ENCODE assay signal across 23 cellular contexts in genomic region chr3:150960708-150961684, GRCh38. TPM values are rescaled to one million over a fixed set of nuclear protein-coding genes. Genes with fewer than 3 reads are reported as not detected.
"Had no signal": no experiment of that assay in that cellular context is flagged by ENCODE, and none has a peak within 500 bp of the region (broad histone marks: within the 10 kb centered on the region; RNA-seq: fewer than 3 reads in every experiment).

No MANE protein-coding gene starts in this region.

- H3K4me1 Mint-ChIP-seq: activated T-helper 17 cell treated with anti-CD3 and anti-CD28 coated beads, Interleukin-2, amount 50 U/mL, for 72 hours had no signal

- H3K4me3 Mint-ChIP-seq: activated naive CD4-positive, alpha-beta T cell treated with anti-CD3 and anti-CD28 coated beads for 36 hours; activated naive CD8-positive, alpha-beta T cell treated with anti-CD3 and anti-CD28 coated beads, Interleukin-2, amount 50 U/mL, for 24 hours; activated T-helper 17 cell treated with anti-CD3 and anti-CD28 coated beads, Interleukin-2, amount 50 U/mL, for 72 hours; type B pancreatic cell had no signal

- H3K36me3 ChIP-seq: ascending aorta, heart left ventricle, lower lobe of right lung had no signal

- H3K36me3 Mint-ChIP-seq: type B pancreatic cell had no signal

- H3K27ac ChIP-seq: ascending aorta, heart left ventricle, lower lobe of right lung had no signal

- H3K4me1 ChIP-seq: ascending aorta, heart left ventricle, lower lobe of right lung had no signal

- H3K27ac Mint-ChIP-seq: activated naive CD4-positive, alpha-beta T cell treated with anti-CD3 and anti-CD28 coated beads for 36 hours; activated naive CD8-positive, alpha-beta T cell treated with anti-CD3 and anti-CD28 coated beads, Interleukin-2, amount 50 U/mL, for 24 hours; activated T-helper 17 cell treated with anti-CD3 and anti-CD28 coated beads, Interleukin-2, amount 50 U/mL, for 72 hours; type B pancreatic cell had no signal

- H3K27me3 ChIP-seq: ascending aorta had no signal

- H3K9me3 Mint-ChIP-seq: activated naive CD4-positive, alpha-beta T cell treated with anti-CD3 and anti-CD28 coated beads for 36 hours; activated naive CD8-positive, alpha-beta T cell treated with anti-CD3 and anti-CD28 coated beads, Interleukin-2, amount 50 U/mL, for 24 hours; activated T-helper 17 cell treated with anti-CD3 and anti-CD28 coated beads, Interleukin-2, amount 50 U/mL, for 72 hours; type B pancreatic cell had no signal

- ATAC-seq: activated CD4-positive, CD25-positive, alpha-beta regulatory T cell treated with anti-CD3 and anti-CD28 coated beads, Interleukin-2, amount 50 U/mL, for 24 hours; activated naive CD8-positive, alpha-beta T cell treated with anti-CD3 and anti-CD28 coated beads, Interleukin-2, amount 50 U/mL, for 24 hours; activated T-helper 17 cell treated with anti-CD3 and anti-CD28 coated beads, Interleukin-2, amount 50 U/mL, for 72 hours; heart left ventricle; left colon; lower lobe of right lung had no signal

- H3K4me3 ChIP-seq: ascending aorta, heart left ventricle, lower lobe of right lung had no signal

- DNase-seq: activated naive CD4-positive, alpha-beta T cell treated with anti-CD3 and anti-CD28 coated beads for 36 hours; activated naive CD8-positive, alpha-beta T cell treated with anti-CD3 and anti-CD28 coated beads, Interleukin-2, amount 50 U/mL, for 24 hours; activated T-cell treated with anti-CD3 and anti-CD28 coated beads for 4 hours; heart left ventricle; left colon; lower lobe of right lung; midbrain; posterior cingulate gyrus; retina; stimulated activated CD4-positive, alpha-beta T cell treated with anti-CD3 and anti-CD28 coated beads, Interleukin-4, amount 100 ng/mL, for 24 hours; stimulated activated naive CD4-positive, alpha-beta T cell treated with Interleukin-2 at 50 U/mL for 16 hours; T-helper 1 cell; T1000 had no signal

- H3K9me3 ChIP-seq: ascending aorta, heart left ventricle, lower lobe of right lung had no signal

RNA-seq across cellular contexts. Expression of gene CLRN1, which starts 11.5 kb away (rescaled TPM):
- total RNA-seq: activated naive CD4-positive, alpha-beta T cell treated with anti-CD3 and anti-CD28 coated beads for 36 hours; activated T-helper 17 cell treated with anti-CD3 and anti-CD28 coated beads, Interleukin-2, amount 50 U/mL, for 72 hours; ascending aorta; bronchial epithelial cell; chondrocyte; dermis microvascular lymphatic vessel endothelial cell; epithelial cell of proximal tubule; frontal cortex; heart left ventricle; left colon; lower lobe of right lung; skeletal muscle tissue had no signal
- polyA plus RNA-seq: heart left ventricle had no signal

RNA-seq across cellular contexts. Expression of gene MINDY4B, which starts 55.8 kb away (rescaled TPM):
- total RNA-seq: activated naive CD4-positive, alpha-beta T cell treated with anti-CD3 and anti-CD28 coated beads for 36 hours; activated T-helper 17 cell treated with anti-CD3 and anti-CD28 coated beads, Interleukin-2, amount 50 U/mL, for 72 hours; ascending aorta; bronchial epithelial cell; chondrocyte; dermis microvascular lymphatic vessel endothelial cell; epithelial cell of proximal tubule; left colon; lower lobe of right lung; skeletal muscle tissue had no signal
- polyA plus RNA-seq: heart left ventricle had no signal
